In the genomic region with DNA sequence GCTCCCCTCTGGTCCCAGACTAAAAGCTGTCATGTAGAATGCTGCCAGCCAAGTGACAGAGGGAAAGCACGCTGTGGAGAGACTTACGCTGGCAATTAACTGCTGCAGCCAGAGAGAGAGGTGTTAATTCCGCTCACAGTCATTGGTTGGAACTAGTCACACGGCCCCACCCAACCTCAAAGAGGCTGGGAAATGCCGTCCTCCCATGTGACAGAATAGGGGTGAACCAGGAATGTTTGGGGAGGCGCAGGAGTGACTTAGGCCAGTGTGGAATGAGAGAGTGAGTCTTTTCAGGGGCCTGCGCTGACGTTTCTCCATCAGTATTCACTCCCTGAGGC, we compare ENCODE assay signal across 17 cellular contexts.
A peak's percentile ranks its signal among the peaks of the same experiment; 100 is the strongest.
DNase-seq lines count a peak whose midpoint lies in the region; ATAC-seq and TF ChIP-seq lines count a peak whose summit lies in the region.
"Had no signal": no experiment of that assay in that cellular context is flagged by ENCODE, and none has a peak within 500 bp of the region (broad histone marks: within the 10 kb centered on the region; RNA-seq: fewer than 3 reads in every experiment).

No MANE protein-coding gene starts in this region.

- H4K8ac ChIP-seq in IMR-90 (ENCODE audit: low read depth in 2 of 2, low read length in 2 of 2) (no peak overlapping the region), mesendoderm (ENCODE audit: low read depth, low read length) (no peak overlapping the region)

- H2BK15ac ChIP-seq in IMR-90 (ENCODE audit: low read depth, low read length): no peak overlapping the region
- no peak overlapping the region for H2BK15ac ChIP-seq in mesendoderm (replicated peaks; ENCODE audit: low read depth)

- H3K9me3 ChIP-seq in IMR-90 (ENCODE audit: control insufficient read depth, insufficient read depth, low read length): no peaks in the 10 kb centered on the region
- H3K9me3 ChIP-seq: BE2C had no signal

- H3K56ac ChIP-seq in IMR-90 (ENCODE audit: extremely low read depth, insufficient read depth, low read length) (no peak overlapping the region), mesendoderm (ENCODE audit: low read length) (no peak overlapping the region)

- no peak overlapping the region for H4K91ac ChIP-seq in IMR-90 (ENCODE audit: insufficient read depth, low read depth, low read length)

- peaks cover 24% of the 10 kb centered on the region for H3K9me1 ChIP-seq in IMR-90 (ENCODE audit: insufficient read depth, low read length)

- H3K79me1 ChIP-seq in IMR-90 (ENCODE audit: low read depth in 1 of 2, low read length in 2 of 2) (peaks cover 23 to 73% of the 10 kb centered on the region in 2 experiments), mesendoderm (ENCODE audit: low read length) (no peaks in the 10 kb centered on the region)

- no peak overlapping the region for H3K4ac ChIP-seq in IMR-90 (ENCODE audit: low read depth, low read length)
- H3K4ac ChIP-seq in mesendoderm (ENCODE audit: low read depth, low read length): no peak overlapping the region

- dilution Hi-C loops in IMR-90 (cut with HindIII; ENCODE audit: low sequenced_read_pairs, unreplicated experiment): no loop called here

- no peaks in the 10 kb centered on the region for H3K9me3 Mint-ChIP-seq in WTC11

- CTCF ChIA-PET in IMR-90 (lab: Yijun Ruan, JAX): no interaction called here
- CTCF ChIA-PET in WTC11 (lab: Charles Lee): interaction anchor here (1.0 kb wide), 2 partner anchors 118 to 253 kb away, joined by 3 read pairs; no protein-coding TSS in a partner anchor

- 91% methylated on average over 4 of the region's 8 CpGs; no CpG with 5 or more reads in 1 of the 2 experiments for WGBS in IMR-90 (ENCODE audit: extremely low coverage in 2 of 2, insufficient read length in 1 of 2), 2 experiments
- no CpG with 5 or more reads among the region's 8 CpGs for WGBS in mesendoderm (ENCODE audit: extremely low coverage, insufficient coverage, low lambda C conversion rate)

- no peak for TF ChIP-seq RAD21 in IMR-90 (IDR thresholded peaks at IDR 0.05; ENCODE audit: low read length)

- no peak overlapping the region for H2AFZ ChIP-seq in IMR-90 (replicated peaks; ENCODE audit: low read length, poor library complexity)

- H3K27ac Mint-ChIP-seq in WTC11: no peak overlapping the region
- H3K27ac Mint-ChIP-seq: CD8-positive, alpha-beta memory T cell had no signal

- H4K5ac ChIP-seq in IMR-90 (ENCODE audit: low read depth, low read length) (no peak overlapping the region), mesendoderm (ENCODE audit: low read length) (no peak overlapping the region)

- H3K79me2 ChIP-seq in mesendoderm (ENCODE audit: control insufficient read depth, insufficient read depth, low read length): no peaks in the 10 kb centered on the region

- no peak overlapping the region for H3K4me3 Mint-ChIP-seq in WTC11
- H3K4me3 Mint-ChIP-seq: CD8-positive, alpha-beta memory T cell had no signal

- H3K9ac ChIP-seq in IMR-90 (ENCODE audit: low read depth, low read length) (no peak overlapping the region), mesendoderm (ENCODE audit: low read length) (no peak overlapping the region)
- H3K9ac ChIP-seq: KMS-11 had no signal

- H2AK9ac ChIP-seq in IMR-90 (replicated peaks; ENCODE audit: low read depth, low read length, poor library complexity): no peak overlapping the region

- DNase-seq in IMR-90 (no peak), WTC11 (ENCODE audit: low spot score) (no peak), mesendoderm (peak; percentile 20), substantia nigra (lab: John Stamatoyannopoulos, UW) (no peak), DMS79 treated with DMSO at 0.1 percent for 48 hours (lab: John Stamatoyannopoulos, UW) (no peak), germinal center (ENCODE audit: low spot score) (no peak)
- no peak for DNase-seq in activated T-cell treated with anti-CD3 and anti-CD28 coated beads, Interleukin-2, amount 50 U/mL, for 48 hours
- DNase-seq: BE2C; CD8-positive, alpha-beta memory T cell; GOT3; NCI-H1436; NCI-H2029; NCI-H2171; NCI-H446 treated with DMSO at 0.1 percent for 48 hours; OCI-M1 had no signal

- H3K27ac ChIP-seq in IMR-90 (ENCODE audit: insufficient read depth, low read length) (no peak overlapping the region), mesendoderm (ENCODE audit: low read depth, low read length) (no peak overlapping the region), substantia nigra (ENCODE audit: low read depth, low read length, poor library complexity, severe bottlenecking) (peak overlapping the region; percentile 47)
- H3K27ac ChIP-seq: KMS-11 had no signal

- H3K18ac ChIP-seq in IMR-90 (ENCODE audit: low read depth, low read length): no peak overlapping the region
- H3K18ac ChIP-seq in mesendoderm (ENCODE audit: low read length): no peak overlapping the region

- H2BK5ac ChIP-seq in IMR-90 (ENCODE audit: low read depth, low read length, poor library complexity, severe bottlenecking) (no peak overlapping the region), mesendoderm (ENCODE audit: low read length) (no peak overlapping the region)

- H2BK120ac ChIP-seq in IMR-90 (ENCODE audit: low read depth, low read length): no peak overlapping the region
- no peak overlapping the region for H2BK120ac ChIP-seq in mesendoderm (ENCODE audit: low read depth, low read length)

- no peak overlapping the region for H2AK5ac ChIP-seq in IMR-90 (ENCODE audit: low read depth, low read length)
- no peak overlapping the region for H2AK5ac ChIP-seq in mesendoderm (ENCODE audit: low read length)

- no peak overlapping the region for H3K23ac ChIP-seq in IMR-90 (ENCODE audit: low read depth, low read length)
- no peak overlapping the region for H3K23ac ChIP-seq in mesendoderm (ENCODE audit: low read length)

- no peak for TF ChIP-seq POLR2A in IMR-90 (IDR thresholded peaks at IDR 0.05; ENCODE audit: low read depth, low read length)

- intact Hi-C loops in IMR-90 (cut with micrococcal nuclease): no loop called here

- H3K4me1 ChIP-seq in IMR-90 (ENCODE audit: control insufficient read depth, insufficient read depth, low read length) (peaks cover 5% of the 10 kb centered on the region; the same call in 1 of the 2 replicates), mesendoderm (ENCODE audit: control insufficient read depth, low read depth, low read length) (no peaks in the 10 kb centered on the region)

- in situ Hi-C loops in IMR-90 (cut with MboI; ENCODE audit: low sequenced_read_pairs): no loop called here

- no peak overlapping the region for H3K4me3 ChIP-seq in IMR-90 (ENCODE audit: insufficient read depth, low read depth, low read length)
- no peak overlapping the region for H3K4me3 ChIP-seq in mesendoderm (ENCODE audit: low read length)
- H3K4me3 ChIP-seq: GM12878 had no signal

- ATAC-seq in IMR-90 (ENCODE audit: low read depth) (no peak), WTC11 (peak; percentile 66)
- ATAC-seq: GM12878 had no signal

- no TSS peak for BruUV-seq in IMR-90 (replicated peaks; lab: Mats Ljungman, UMichigan)

- no peaks in the 10 kb centered on the region for H3K4me1 Mint-ChIP-seq in WTC11

- H3K27me3 ChIP-seq in IMR-90 (ENCODE audit: control insufficient read depth, insufficient read depth, low read length) (no peaks in the 10 kb centered on the region), mesendoderm (ENCODE audit: insufficient read depth, low read length, poor library complexity) (no peaks in the 10 kb centered on the region)
- H3K27me3 ChIP-seq: BE2C had no signal

- POLR2A ChIA-PET in IMR-90 (lab: Charles Lee; ENCODE audit: unreplicated experiment) (no interaction called here), WTC11 (lab: Charles Lee) (interaction anchor here (0.6 kb wide), 1 partner anchor 40 kb away, joined by 3 read pairs; no protein-coding TSS in a partner anchor)

- peaks cover 11% of the 10 kb centered on the region for H3K36me3 Mint-ChIP-seq in WTC11

- TF ChIP-seq CTCF in IMR-90 (conservative IDR thresholded peaks at IDR 0.05; ENCODE audit: low read depth, low read length) (no peak), WTC11 (IDR thresholded peaks at IDR 0.05) (no peak)

- H3K36me3 ChIP-seq in IMR-90 (ENCODE audit: control insufficient read depth, insufficient read depth, low read length) (peaks cover 22% of the 10 kb centered on the region; the same call in 1 of the 2 replicates), mesendoderm (ENCODE audit: control insufficient read depth, insufficient read depth, low read length) (no peaks in the 10 kb centered on the region)

- no peaks in the 10 kb centered on the region for H3K27me3 Mint-ChIP-seq in WTC11 (ENCODE audit: low read depth)

- H2BK20ac ChIP-seq in IMR-90 (ENCODE audit: low read depth, low read length): no peak overlapping the region

- no peak overlapping the region for H3K14ac ChIP-seq in IMR-90 (replicated peaks; ENCODE audit: low read depth, low read length)

- peaks cover 26% of the 10 kb centered on the region; the same call in 1 of the 2 replicates for H4K20me1 ChIP-seq in IMR-90 (ENCODE audit: insufficient read depth, low read length)

- H3K4me2 ChIP-seq in IMR-90 (ENCODE audit: low read depth, low read length) (no peak overlapping the region), mesendoderm (ENCODE audit: low read length) (no peak overlapping the region)
- H3K4me2 ChIP-seq: KMS-11 had no signal

TF ChIP-seq in IMR-90, 13 proteins besides CTCF, POLR2A, EP300 and RAD21 (continues in another document):
- TF ChIP-seq USF2 (IDR thresholded peaks at IDR 0.05; ENCODE audit: low read depth, low read length): peak; percentile 76
- TF ChIP-seq SMC3 (IDR thresholded peaks at IDR 0.05; ENCODE audit: low read depth, low read length): no peak
- no peak for TF ChIP-seq RCOR1 (IDR thresholded peaks at IDR 0.05; ENCODE audit: insufficient replicate concordance, low read length)
- no peak for TF ChIP-seq MAFK (IDR thresholded peaks at IDR 0.05; ENCODE audit: low read depth, low read length)

TF ChIP-seq in WTC11, 78 proteins besides CTCF, POLR2A, EP300 and RAD21:
- TF ChIP-seq USF2 (CRISPR knock-in tag; IDR thresholded peaks at IDR 0.05) (peak; percentile 82), ZNF317 (CRISPR knock-in tag; IDR thresholded peaks at IDR 0.05; ENCODE audit: borderline replicate concordance, low read depth) (no peak), USF1 (CRISPR knock-in tag; IDR thresholded peaks at IDR 0.05) (peak; percentile 75)
